8 cellular contexts compared by ENCODE assay signal in genomic region chr6:63598251-63599036, GRCh38. TPM values are rescaled to one million over a fixed set of nuclear protein-coding genes. Genes with fewer than 3 reads are reported as not detected.
A peak's percentile ranks its signal among the peaks of the same experiment; 100 is the strongest.
DNase-seq lines count a peak whose midpoint lies in the region; ATAC-seq lines count a peak whose summit lies in the region.

No MANE protein-coding gene starts in this region.

- no peaks in the 10 kb centered on the region for H3K9me3 Mint-ChIP-seq in CD4-positive, alpha-beta memory T cell

- ATAC-seq in GM19455 (IDR thresholded peaks at IDR 0.05; ENCODE audit: unreplicated experiment): peak; percentile 99
- ATAC-seq in HG03575 (IDR thresholded peaks at IDR 0.05; ENCODE audit: extremely low read depth, insufficient number of reproducible peaks, low FRiP score, unreplicated experiment): peak; percentile 96

- peak overlapping the region; percentile 68 to 93 (median 86) for H3K4me3 Mint-ChIP-seq in CD4-positive, alpha-beta memory T cell

- peaks cover 14% of the 10 kb centered on the region for H3K4me1 ChIP-seq in CD4-positive, alpha-beta memory T cell (ENCODE audit: insufficient read depth, low read length)
- peaks cover 3% of the 10 kb centered on the region for H3K4me1 ChIP-seq in endocrine pancreas (ENCODE audit: control insufficient read depth, insufficient read depth, low read length)
- no peaks in the 10 kb centered on the region for H3K4me1 ChIP-seq in mesodermal cell (ENCODE audit: control insufficient read depth, insufficient read depth, low read length, poor library complexity, severe bottlenecking)

- DNase-seq in CD4-positive, alpha-beta memory T cell: peak; percentile 75 to 79 (median 77)
- peak; percentile 79 for DNase-seq in NCI-H774 (lab: John Stamatoyannopoulos, UW)
- DNase-seq in activated CD8-positive, alpha-beta memory T cell treated with anti-CD3 and anti-CD28 coated beads for 1 hour (ENCODE audit: extremely low read depth in 1 of 2, low read depth in 1 of 2): peak; percentile 42 to 50
- peak; percentile 43 to 56 for DNase-seq in stimulated activated CD8-positive, alpha-beta memory T cell treated with anti-CD3 and anti-CD28 coated beads, Interleukin-15, amount 100 ng/mL, for 48 hours (ENCODE audit: low read depth in 2 of 2)

- 9 to 10% methylated on average over 13 of the region's 21 CpGs for WGBS in mesodermal cell (ENCODE audit: insufficient coverage in 2 of 2), 2 experiments

- H3K9me3 ChIP-seq in CD4-positive, alpha-beta memory T cell (ENCODE audit: control insufficient read depth in 1 of 2, low read length in 2 of 2): no peaks in the 10 kb centered on the region
- H3K9me3 ChIP-seq in endocrine pancreas (ENCODE audit: control insufficient read depth, low read length): no peaks in the 10 kb centered on the region
- H3K9me3 ChIP-seq in mesodermal cell (ENCODE audit: control insufficient read depth, low read length): no peaks in the 10 kb centered on the region

- peak overlapping the region; percentile 84 for H3K9ac ChIP-seq in endocrine pancreas (ENCODE audit: control insufficient read depth, insufficient read depth, low read length)

- no peak overlapping the region for H3K27ac ChIP-seq in CD4-positive, alpha-beta memory T cell (ENCODE audit: low read depth, low read length)
- H3K27ac ChIP-seq in mesodermal cell (ENCODE audit: low read depth, low read length, severe bottlenecking): no peak overlapping the region

- no peaks in the 10 kb centered on the region for H3K36me3 ChIP-seq in CD4-positive, alpha-beta memory T cell (ENCODE audit: insufficient read depth, low read length)
- H3K36me3 ChIP-seq in endocrine pancreas (ENCODE audit: control insufficient read depth, insufficient read depth, low read length) (no peaks in the 10 kb centered on the region), mesodermal cell (ENCODE audit: control insufficient read depth, insufficient read depth, low read length) (no peaks in the 10 kb centered on the region)

- no peaks in the 10 kb centered on the region for H3K27me3 ChIP-seq in CD4-positive, alpha-beta memory T cell (ENCODE audit: insufficient read depth, low read length)
- no peaks in the 10 kb centered on the region for H3K27me3 ChIP-seq in endocrine pancreas (ENCODE audit: control insufficient read depth, insufficient read depth, low read length)

- CTCF ChIA-PET in CD4-positive, alpha-beta memory T cell (lab: Charles Lee; ENCODE audit: partially characterized antibody): interaction anchor here (0.6 to 6.4 kb wide), 54 partner anchors 9 to 216 kb away, joined by 3 to 225 read pairs (median 5); partner anchors contain the start of gene PHF3

- H3K27ac Mint-ChIP-seq in CD4-positive, alpha-beta memory T cell: peak overlapping the region in 4 of 7 donors; percentile 36 to 68 (median 65)

- POLR2A ChIA-PET in CD4-positive, alpha-beta memory T cell (lab: Charles Lee; ENCODE audit: partially characterized antibody): interaction anchor here (0.5 to 2.4 kb wide), 5 partner anchors 25 to 166 kb away, joined by 3 to 21 read pairs (median 5); partner anchors contain the start of gene PHF3

- intact Hi-C loops in CD4-positive, alpha-beta memory T cell (cut with micrococcal nuclease): loop anchor here (1.0 to 5.0 kb wide), 6 partner anchors 24 to 324 kb away; partner anchors contain the start of gene PHF3

- H3K4me3 ChIP-seq in CD4-positive, alpha-beta memory T cell (ENCODE audit: low read length in 2 of 2): peak overlapping the region; percentile 67 to 73
- H3K4me3 ChIP-seq in endocrine pancreas (ENCODE audit: control insufficient read depth, insufficient read depth, low read length) (peak overlapping the region; percentile 98), mesodermal cell (ENCODE audit: extremely low read depth, insufficient read depth, low read length, poor library complexity, severe bottlenecking) (peak overlapping the region; percentile 38)

- peaks cover 9 to 19% (median 13%) of the 10 kb centered on the region in 4 donors for H3K4me1 Mint-ChIP-seq in CD4-positive, alpha-beta memory T cell

- peaks cover 2 to 8% of the 10 kb centered on the region in 2 donors for H3K27me3 Mint-ChIP-seq in CD4-positive, alpha-beta memory T cell

- no peaks in the 10 kb centered on the region for H3K36me3 Mint-ChIP-seq in CD4-positive, alpha-beta memory T cell

RNA-seq across cellular contexts. Expression of gene PTP4A1, which starts 26.2 kb away (rescaled TPM):
- 10 to 100 TPM; 22.6 to 30.3 TPM for total RNA-seq in CD4-positive, alpha-beta memory T cell
- 10 to 100 TPM; 41.6 to 96.3 TPM for polyA plus RNA-seq in CD4-positive, alpha-beta memory T cell
- polyA plus RNA-seq in mesodermal cell (2013, experiment 1 of 2): 52.3 TPM
- 60.0 TPM for polyA plus RNA-seq in mesodermal cell (2013, experiment 2 of 2)

RNA-seq across cellular contexts. Expression of gene PHF3, which starts 37.2 kb away (rescaled TPM):
- total RNA-seq in CD4-positive, alpha-beta memory T cell: 100 to 1,000 TPM; 115 to 119 TPM
- polyA plus RNA-seq in CD4-positive, alpha-beta memory T cell: 10 to 100 TPM in 1 of 2 donors, 1 to 10 TPM in 1; 5.1 to 47.1 TPM
- 33.3 TPM for polyA plus RNA-seq in mesodermal cell (2013, experiment 1 of 2)
- polyA plus RNA-seq in mesodermal cell (2013, experiment 2 of 2): 40.4 TPM

Comparison
In these comparisons a context has a peak if more than half of its experiments do, and no peak if none do; other contexts are left out.
1. H3K4me3 ChIP-seq: peak in every context shown above with its lines; median percentile 98 in endocrine pancreas; 70 in CD4-positive, alpha-beta memory T cell; 38 in mesodermal cell.